Comparison of ENCODE assay signal across 1 cellular context in genomic region chr6:43013843-43014433, GRCh38.
TF ChIP-seq lines count a peak whose summit lies in the region.

A gene with protein sequence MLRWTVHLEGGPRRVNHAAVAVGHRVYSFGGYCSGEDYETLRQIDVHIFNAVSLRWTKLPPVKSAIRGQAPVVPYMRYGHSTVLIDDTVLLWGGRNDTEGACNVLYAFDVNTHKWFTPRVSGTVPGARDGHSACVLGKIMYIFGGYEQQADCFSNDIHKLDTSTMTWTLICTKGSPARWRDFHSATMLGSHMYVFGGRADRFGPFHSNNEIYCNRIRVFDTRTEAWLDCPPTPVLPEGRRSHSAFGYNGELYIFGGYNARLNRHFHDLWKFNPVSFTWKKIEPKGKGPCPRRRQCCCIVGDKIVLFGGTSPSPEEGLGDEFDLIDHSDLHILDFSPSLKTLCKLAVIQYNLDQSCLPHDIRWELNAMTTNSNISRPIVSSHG (plus strand): TSS chr6:43014249. CDS start chr6:43017193, 2,944 bp downstream.
Gene MEA1 (minus strand): TSS chr6:43013946. CDS start chr6:43013813, 133 bp downstream.

TF ChIP-seq in HEK293, 187 proteins besides CTCF, POLR2A, EP300 and RAD21 (continued from another document and continues in another):
- TF ChIP-seq ZNF341 (tag by site-specific recombination; IDR thresholded peaks at IDR 0.05; ENCODE audit: low read depth) (no peak), SP3 (tag by site-specific recombination; IDR thresholded peaks at IDR 0.05) (peak; percentile 97), FEZF1 (tag by site-specific recombination; IDR thresholded peaks at IDR 0.05) (no peak), ZNF266 (tag by site-specific recombination; IDR thresholded peaks at IDR 0.05; ENCODE audit: low read depth) (no peak), ZNF521 (tag by site-specific recombination; IDR thresholded peaks at IDR 0.05) (no peak), ZNF600 (tag by site-specific recombination; IDR thresholded peaks at IDR 0.05) (peak; percentile 47; the same call in 1 of the 2 replicates), ZNF561 (tag by site-specific recombination; IDR thresholded peaks at IDR 0.05; ENCODE audit: borderline replicate concordance) (no peak), PRDM6 (tag by site-specific recombination; IDR thresholded peaks at IDR 0.05) (no peak), ZNF558 (tag by site-specific recombination; IDR thresholded peaks at IDR 0.05) (no peak), YY1 (tag by site-specific recombination; IDR thresholded peaks at IDR 0.05) (no peak), ZNF26 (tag by site-specific recombination; IDR thresholded peaks at IDR 0.05) (no peak), TRIM28 (IDR thresholded peaks at IDR 0.05; ENCODE audit: borderline replicate concordance, low read length) (0 out of 2 replicates have a peak, but pooled peaks have one; percentile 37), ZNF571 (tag by site-specific recombination; IDR thresholded peaks at IDR 0.05) (no peak), ZNF629 (tag by site-specific recombination; IDR thresholded peaks at IDR 0.05) (peak; percentile 49; the same call in 1 of the 2 replicates), MYNN (tag by site-specific recombination; IDR thresholded peaks at IDR 0.05; ENCODE audit: borderline replicate concordance) (no peak), ZNF670 (tag by site-specific recombination; IDR thresholded peaks at IDR 0.05; ENCODE audit: low read depth) (no peak), ZSCAN16 (tag by site-specific recombination; IDR thresholded peaks at IDR 0.05) (no peak), SCRT1 (tag by site-specific recombination; IDR thresholded peaks at IDR 0.05; ENCODE audit: borderline replicate concordance) (no peak), ZNF335 (tag by site-specific recombination; conservative IDR thresholded peaks at IDR 0.05) (peak; percentile 96), ZSCAN18 (tag by site-specific recombination; IDR thresholded peaks at IDR 0.05) (no peak), ZNF76 (tag by site-specific recombination; IDR thresholded peaks at IDR 0.05; ENCODE audit: borderline replicate concordance, low read depth) (peak; percentile 96), OSR2 (tag by site-specific recombination; IDR thresholded peaks at IDR 0.05) (no peak), HOXD13 (CRISPR knock-in tag; IDR thresholded peaks at IDR 0.05; ENCODE audit: borderline replicate concordance) (no peak), ZNF585B (tag by site-specific recombination; IDR thresholded peaks at IDR 0.05) (no peak), IKZF3 (tag by site-specific recombination; IDR thresholded peaks at IDR 0.05) (no peak), ZNF707 (tag by site-specific recombination; IDR thresholded peaks at IDR 0.05) (no peak), ZNF792 (tag by site-specific recombination; IDR thresholded peaks at IDR 0.05) (no peak), ZXDB (tag by site-specific recombination; IDR thresholded peaks at IDR 0.05) (peak; percentile 97), ZNF621 (tag by site-specific recombination; IDR thresholded peaks at IDR 0.05) (no peak), ZBTB48 (tag by site-specific recombination; IDR thresholded peaks at IDR 0.05) (no peak), ZNF10 (tag by site-specific recombination; IDR thresholded peaks at IDR 0.05) (no peak), ZNF202 (tag by site-specific recombination; IDR thresholded peaks at IDR 0.05; ENCODE audit: borderline replicate concordance) (no peak), ZNF302 (tag by site-specific recombination; IDR thresholded peaks at IDR 0.05; ENCODE audit: low read depth) (no peak), ZNF24 (tag by site-specific recombination; IDR thresholded peaks at IDR 0.05) (no peak; the same call in 1 of the 2 replicates), ZNF623 (tag by site-specific recombination; IDR thresholded peaks at IDR 0.05) (no peak), ZNF530 (tag by site-specific recombination; IDR thresholded peaks at IDR 0.05; ENCODE audit: low read depth) (no peak), ZNF777 (tag by site-specific recombination; IDR thresholded peaks at IDR 0.05; ENCODE audit: borderline replicate concordance) (peak; percentile 98), OVOL3 (tag by site-specific recombination; IDR thresholded peaks at IDR 0.05) (no peak), YY2 (tag by site-specific recombination; IDR thresholded peaks at IDR 0.05) (no peak), ZIC2 (tag by site-specific recombination; IDR thresholded peaks at IDR 0.05) (peak; percentile 18; the same call in 1 of the 2 replicates), ZNF350 (tag by site-specific recombination; IDR thresholded peaks at IDR 0.05) (no peak), KLF8 (tag by site-specific recombination; IDR thresholded peaks at IDR 0.05) (peak; percentile 47; the same call in 1 of the 2 replicates), GLI4 (tag by site-specific recombination; IDR thresholded peaks at IDR 0.05) (no peak), SETDB1 (IDR thresholded peaks at IDR 0.05; ENCODE audit: insufficient read length, low read length) (no peak)
- TF ChIP-seq, protein P1, sequence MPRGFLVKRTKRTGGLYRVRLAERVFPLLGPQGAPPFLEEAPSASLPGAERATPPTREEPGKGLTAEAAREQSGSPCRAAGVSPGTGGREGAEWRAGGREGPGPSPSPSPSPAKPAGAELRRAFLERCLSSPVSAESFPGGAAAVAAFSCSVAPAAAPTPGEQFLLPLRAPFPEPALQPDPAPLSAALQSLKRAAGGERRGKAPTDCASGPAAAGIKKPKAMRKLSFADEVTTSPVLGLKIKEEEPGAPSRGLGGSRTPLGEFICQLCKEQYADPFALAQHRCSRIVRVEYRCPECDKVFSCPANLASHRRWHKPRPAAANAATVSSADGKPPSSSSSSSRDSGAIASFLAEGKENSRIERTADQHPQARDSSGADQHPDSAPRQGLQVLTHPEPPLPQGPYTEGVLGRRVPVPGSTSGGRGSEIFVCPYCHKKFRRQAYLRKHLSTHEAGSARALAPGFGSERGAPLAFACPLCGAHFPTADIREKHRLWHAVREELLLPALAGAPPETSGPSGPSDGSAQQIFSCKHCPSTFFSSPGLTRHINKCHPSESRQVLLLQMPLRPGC (tag by site-specific recombination; IDR thresholded peaks at IDR 0.05) = 0 out of 2 replicates have a peak, but pooled peaks have one; percentile 6
- TF ChIP-seq, protein P2, sequence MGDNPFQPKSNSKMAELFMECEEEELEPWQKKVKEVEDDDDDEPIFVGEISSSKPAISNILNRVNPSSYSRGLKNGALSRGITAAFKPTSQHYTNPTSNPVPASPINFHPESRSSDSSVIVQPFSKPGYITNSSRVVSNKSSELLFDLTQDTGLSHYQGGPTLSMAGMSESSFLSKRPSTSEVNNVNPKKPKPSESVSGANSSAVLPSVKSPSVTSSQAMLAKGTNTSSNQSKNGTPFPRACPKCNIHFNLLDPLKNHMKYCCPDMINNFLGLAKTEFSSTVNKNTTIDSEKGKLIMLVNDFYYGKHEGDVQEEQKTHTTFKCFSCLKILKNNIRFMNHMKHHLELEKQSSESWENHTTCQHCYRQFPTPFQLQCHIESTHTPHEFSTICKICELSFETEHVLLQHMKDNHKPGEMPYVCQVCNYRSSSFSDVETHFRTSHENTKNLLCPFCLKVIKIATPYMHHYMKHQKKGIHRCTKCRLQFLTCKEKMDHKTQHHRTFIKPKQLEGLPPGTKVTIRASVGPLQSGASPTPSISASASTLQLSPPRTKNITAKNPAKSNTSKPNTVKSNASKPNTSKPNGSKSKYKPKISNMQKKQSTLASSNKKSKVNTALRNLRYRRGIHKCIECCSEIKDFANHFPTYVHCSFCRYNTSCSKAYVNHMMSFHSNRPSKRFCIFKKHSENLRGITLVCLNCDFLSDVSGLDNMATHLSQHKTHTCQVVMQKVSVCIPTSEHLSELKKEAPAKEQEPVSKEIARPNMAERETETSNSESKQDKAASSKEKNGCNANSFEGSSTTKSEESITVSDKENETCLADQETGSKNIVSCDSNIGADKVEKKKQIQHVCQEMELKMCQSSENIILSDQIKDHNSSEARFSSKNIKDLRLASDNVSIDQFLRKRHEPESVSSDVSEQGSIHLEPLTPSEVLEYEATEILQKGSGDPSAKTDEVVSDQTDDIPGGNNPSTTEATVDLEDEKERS (tag by site-specific recombination; IDR thresholded peaks at IDR 0.05) = no peak
- TF ChIP-seq, protein P3, sequence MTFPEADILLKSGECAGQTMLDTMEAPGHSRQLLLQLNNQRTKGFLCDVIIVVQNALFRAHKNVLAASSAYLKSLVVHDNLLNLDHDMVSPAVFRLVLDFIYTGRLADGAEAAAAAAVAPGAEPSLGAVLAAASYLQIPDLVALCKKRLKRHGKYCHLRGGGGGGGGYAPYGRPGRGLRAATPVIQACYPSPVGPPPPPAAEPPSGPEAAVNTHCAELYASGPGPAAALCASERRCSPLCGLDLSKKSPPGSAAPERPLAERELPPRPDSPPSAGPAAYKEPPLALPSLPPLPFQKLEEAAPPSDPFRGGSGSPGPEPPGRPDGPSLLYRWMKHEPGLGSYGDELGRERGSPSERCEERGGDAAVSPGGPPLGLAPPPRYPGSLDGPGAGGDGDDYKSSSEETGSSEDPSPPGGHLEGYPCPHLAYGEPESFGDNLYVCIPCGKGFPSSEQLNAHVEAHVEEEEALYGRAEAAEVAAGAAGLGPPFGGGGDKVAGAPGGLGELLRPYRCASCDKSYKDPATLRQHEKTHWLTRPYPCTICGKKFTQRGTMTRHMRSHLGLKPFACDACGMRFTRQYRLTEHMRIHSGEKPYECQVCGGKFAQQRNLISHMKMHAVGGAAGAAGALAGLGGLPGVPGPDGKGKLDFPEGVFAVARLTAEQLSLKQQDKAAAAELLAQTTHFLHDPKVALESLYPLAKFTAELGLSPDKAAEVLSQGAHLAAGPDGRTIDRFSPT (tag by site-specific recombination; IDR thresholded peaks at IDR 0.05) = no peak
- TF ChIP-seq, protein P4, sequence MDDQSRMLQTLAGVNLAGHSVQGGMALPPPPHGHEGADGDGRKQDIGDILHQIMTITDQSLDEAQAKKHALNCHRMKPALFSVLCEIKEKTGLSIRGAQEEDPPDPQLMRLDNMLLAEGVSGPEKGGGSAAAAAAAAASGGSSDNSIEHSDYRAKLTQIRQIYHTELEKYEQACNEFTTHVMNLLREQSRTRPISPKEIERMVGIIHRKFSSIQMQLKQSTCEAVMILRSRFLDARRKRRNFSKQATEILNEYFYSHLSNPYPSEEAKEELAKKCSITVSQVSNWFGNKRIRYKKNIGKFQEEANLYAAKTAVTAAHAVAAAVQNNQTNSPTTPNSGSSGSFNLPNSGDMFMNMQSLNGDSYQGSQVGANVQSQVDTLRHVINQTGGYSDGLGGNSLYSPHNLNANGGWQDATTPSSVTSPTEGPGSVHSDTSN (CRISPR knock-in tag; IDR thresholded peaks at IDR 0.05) = peak; percentile 95
- TF ChIP-seq, protein P5, sequence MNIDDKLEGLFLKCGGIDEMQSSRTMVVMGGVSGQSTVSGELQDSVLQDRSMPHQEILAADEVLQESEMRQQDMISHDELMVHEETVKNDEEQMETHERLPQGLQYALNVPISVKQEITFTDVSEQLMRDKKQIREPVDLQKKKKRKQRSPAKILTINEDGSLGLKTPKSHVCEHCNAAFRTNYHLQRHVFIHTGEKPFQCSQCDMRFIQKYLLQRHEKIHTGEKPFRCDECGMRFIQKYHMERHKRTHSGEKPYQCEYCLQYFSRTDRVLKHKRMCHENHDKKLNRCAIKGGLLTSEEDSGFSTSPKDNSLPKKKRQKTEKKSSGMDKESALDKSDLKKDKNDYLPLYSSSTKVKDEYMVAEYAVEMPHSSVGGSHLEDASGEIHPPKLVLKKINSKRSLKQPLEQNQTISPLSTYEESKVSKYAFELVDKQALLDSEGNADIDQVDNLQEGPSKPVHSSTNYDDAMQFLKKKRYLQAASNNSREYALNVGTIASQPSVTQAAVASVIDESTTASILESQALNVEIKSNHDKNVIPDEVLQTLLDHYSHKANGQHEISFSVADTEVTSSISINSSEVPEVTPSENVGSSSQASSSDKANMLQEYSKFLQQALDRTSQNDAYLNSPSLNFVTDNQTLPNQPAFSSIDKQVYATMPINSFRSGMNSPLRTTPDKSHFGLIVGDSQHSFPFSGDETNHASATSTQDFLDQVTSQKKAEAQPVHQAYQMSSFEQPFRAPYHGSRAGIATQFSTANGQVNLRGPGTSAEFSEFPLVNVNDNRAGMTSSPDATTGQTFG (tag by site-specific recombination; IDR thresholded peaks at IDR 0.05; ENCODE audit: borderline replicate concordance) = no peak
- TF ChIP-seq, protein P6, sequence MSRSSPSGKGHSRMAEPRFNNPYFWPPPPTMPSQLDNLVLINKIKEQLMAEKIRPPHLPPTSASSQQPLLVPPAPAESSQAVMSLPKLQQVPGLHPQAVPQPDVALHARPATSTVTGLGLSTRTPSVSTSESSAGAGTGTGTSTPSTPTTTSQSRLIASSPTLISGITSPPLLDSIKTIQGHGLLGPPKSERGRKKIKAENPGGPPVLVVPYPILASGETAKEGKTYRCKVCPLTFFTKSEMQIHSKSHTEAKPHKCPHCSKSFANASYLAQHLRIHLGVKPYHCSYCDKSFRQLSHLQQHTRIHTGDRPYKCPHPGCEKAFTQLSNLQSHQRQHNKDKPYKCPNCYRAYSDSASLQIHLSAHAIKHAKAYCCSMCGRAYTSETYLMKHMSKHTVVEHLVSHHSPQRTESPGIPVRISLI (tag by site-specific recombination; IDR thresholded peaks at IDR 0.05) = no peak
